11 cellular contexts compared by ENCODE assay signal in the genomic region with DNA sequence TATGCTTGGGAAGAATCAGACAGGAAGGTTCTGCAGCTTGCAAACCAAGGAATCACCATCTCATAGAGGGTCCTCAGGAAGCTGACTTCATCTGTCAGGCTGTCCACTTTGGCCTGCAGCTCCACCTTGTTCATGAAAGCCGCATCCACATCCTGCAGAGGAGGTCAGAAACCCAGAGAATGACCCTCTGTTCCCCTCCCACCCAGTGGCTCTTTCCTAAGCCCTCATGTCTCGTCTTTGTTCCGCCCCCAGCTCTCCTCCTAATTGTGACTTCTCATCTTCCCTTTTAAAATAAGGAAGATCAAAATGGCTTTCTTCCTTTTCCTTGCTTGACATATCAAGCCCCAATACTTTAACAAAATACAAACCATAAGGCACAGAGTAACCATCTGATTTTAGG. TPM values are rescaled to one million over a fixed set of nuclear protein-coding genes. Genes with fewer than 3 reads are reported as not detected.
"Had no signal": no experiment of that assay in that cellular context is flagged by ENCODE, and none has a peak within 500 bp of the region (broad histone marks: within the 10 kb centered on the region; RNA-seq: fewer than 3 reads in every experiment).

No MANE protein-coding gene starts in this region.

- H3K4me3 ChIP-seq: GM23338 had no signal

- H3K9ac ChIP-seq: KMS-11 had no signal

- DNase-seq: H9, HCEC 1CT, Karpas-422, KBM-7 had no signal

- H3K4me2 ChIP-seq: GM23338, KMS-11 had no signal

- H2AFZ ChIP-seq: GM23338 had no signal

- H3K27ac ChIP-seq: HL-60, KMS-11 had no signal

- ATAC-seq: GM23338, HepG2 had no signal

RNA-seq across cellular contexts. Expression of a gene that starts 4.4 kb away (rescaled TPM):
- total RNA-seq: GM23338, H1, H9, HepG2, HT1080 had no signal
- polyA plus RNA-seq: GM23338, H1, HepG2, IgD-negative memory B cell had no signal

RNA-seq across cellular contexts. Expression of a gene that starts 23.2 kb away (rescaled TPM):
- total RNA-seq: GM23338, H1, H9, HepG2 had no signal
- polyA plus RNA-seq: GM23338, H1, HepG2, IgD-negative memory B cell had no signal

RNA-seq across cellular contexts. Expression of a gene that starts 41.2 kb away (rescaled TPM):
- total RNA-seq: GM23338, H1, H9, HepG2, HT1080 had no signal
- polyA plus RNA-seq: GM23338, H1, HepG2, IgD-negative memory B cell had no signal
